Comparison of ENCODE assay signal across 8 cellular contexts in genomic region chr5:17218353-17219005, GRCh38. TPM values are rescaled to one million over a fixed set of nuclear protein-coding genes. Genes with fewer than 3 reads are reported as not detected.
DNase-seq lines count a peak whose midpoint lies in the region; TF ChIP-seq lines count a peak whose summit lies in the region.

No MANE protein-coding gene starts in this region.

- peaks cover 28% of the 10 kb centered on the region for H3K36me3 Mint-ChIP-seq in type B pancreatic cell

- no peaks in the 10 kb centered on the region for H3K9me3 Mint-ChIP-seq in type B pancreatic cell

- peak overlapping the region; percentile 42 for H3K4ac ChIP-seq in mesendoderm (ENCODE audit: low read depth, low read length)

- intact Hi-C loops in dorsolateral prefrontal cortex (cut with DNase I), result loop anchor here (5.0 kb wide), 5 partner anchors 184 to 1094 kb away; no protein-coding TSS in a partner anchor

- H2BK120ac ChIP-seq in mesendoderm (ENCODE audit: low read depth, low read length), result peak overlapping the region; percentile 39

- H2BK15ac ChIP-seq in mesendoderm (replicated peaks; ENCODE audit: low read depth), result no peak overlapping the region

- peak overlapping the region; percentile 98 for H3K4me3 Mint-ChIP-seq in type B pancreatic cell

- H3K27ac ChIP-seq in dorsolateral prefrontal cortex (peak overlapping the region in 58 of 59 donors; percentile 24 to 95 (median 84)), mesendoderm (ENCODE audit: low read depth, low read length) (peak overlapping the region; percentile 50)

- peaks cover 44% of the 10 kb centered on the region for H3K4me1 Mint-ChIP-seq in type B pancreatic cell (ENCODE audit: unreplicated experiment)

- peak overlapping the region; percentile 95 for H3K56ac ChIP-seq in mesendoderm (ENCODE audit: low read length)

- no peaks in the 10 kb centered on the region for H3K79me1 ChIP-seq in mesendoderm (ENCODE audit: low read length)

- H3K4me3 ChIP-seq in NT2/D1 (ENCODE audit: insufficient read length, low read depth) (peak overlapping the region; percentile 89), dorsolateral prefrontal cortex (peak overlapping the region; percentile 36 to 81 (median 69)), mesendoderm (ENCODE audit: low read length) (peak overlapping the region; percentile 71)

- H3K9ac ChIP-seq in NT2/D1 (ENCODE audit: insufficient read length, low read depth) (peak overlapping the region; percentile 90), mesendoderm (ENCODE audit: low read length) (peak overlapping the region; percentile 85)

- H3K23ac ChIP-seq in mesendoderm (ENCODE audit: low read length), result peak overlapping the region; percentile 32

- no peaks in the 10 kb centered on the region for H3K27me3 ChIP-seq in NT2/D1 (ENCODE audit: insufficient read depth, insufficient read length)
- H3K27me3 ChIP-seq in dorsolateral prefrontal cortex, result peaks cover 0 to 30% (median 0%) of the 10 kb centered on the region in 45 donors
- no peaks in the 10 kb centered on the region for H3K27me3 ChIP-seq in mesendoderm (ENCODE audit: insufficient read depth, low read length, poor library complexity)

- H4K8ac ChIP-seq in mesendoderm (ENCODE audit: low read depth, low read length), result peak overlapping the region; percentile 84

- CTCF ChIA-PET in HEK293T (lab: Yijun Ruan, JAX), result no interaction called here

- H3K79me2 ChIP-seq in mesendoderm (ENCODE audit: control insufficient read depth, insufficient read depth, low read length), result peaks cover 43% of the 10 kb centered on the region

- POLR2A ChIA-PET in HEK293T (lab: Yijun Ruan, JAX), result interaction anchor here (0.5 to 1.0 kb wide), 7 partner anchors 76 to 700 kb away, joined by 3 to 4 read pairs (median 3); no protein-coding TSS in a partner anchor

- peaks cover 13% of the 10 kb centered on the region for H3K36me3 ChIP-seq in NT2/D1 (ENCODE audit: insufficient read depth, insufficient read length, low read length)
- H3K36me3 ChIP-seq in mesendoderm (ENCODE audit: control insufficient read depth, insufficient read depth, low read length), result no peaks in the 10 kb centered on the region

- no peak for TF ChIP-seq CTCF in dorsolateral prefrontal cortex (IDR thresholded peaks at IDR 0.05 in 54 of 56, conservative IDR thresholded peaks at IDR 0.05 in 2 of 56; ENCODE audit: low read depth in 1 of 56, partially characterized antibody in 56 of 56)
- TF ChIP-seq CTCF in type B pancreatic cell (conservative IDR thresholded peaks at IDR 0.05), result no peak

- peak overlapping the region; percentile 100 for H3K18ac ChIP-seq in mesendoderm (ENCODE audit: low read length)

- peak overlapping the region; percentile 35 for H3K4me2 ChIP-seq in mesendoderm (ENCODE audit: low read length)

- no peaks in the 10 kb centered on the region for H3K9me3 ChIP-seq in NT2/D1 (ENCODE audit: insufficient read depth, low read length)

- H3K4me1 ChIP-seq in NT2/D1 (ENCODE audit: insufficient read depth, insufficient read length) (no peaks in the 10 kb centered on the region), mesendoderm (ENCODE audit: control insufficient read depth, low read depth, low read length) (peaks cover 4% of the 10 kb centered on the region)

- H2AK5ac ChIP-seq in mesendoderm (ENCODE audit: low read length), result no peak overlapping the region

- H2BK5ac ChIP-seq in mesendoderm (ENCODE audit: low read length), result peak overlapping the region; percentile 58

- no CpG with 5 or more reads among the region's 45 CpGs for WGBS in mesendoderm (ENCODE audit: extremely low coverage, insufficient coverage, low lambda C conversion rate)

- no peak overlapping the region for H4K5ac ChIP-seq in mesendoderm (ENCODE audit: low read length)

- peak overlapping the region; percentile 98 for H3K27ac Mint-ChIP-seq in type B pancreatic cell

- DNase-seq in NCI-H2107 (lab: John Stamatoyannopoulos, UW), result peak; percentile 63
- no peak for DNase-seq in NCI-H2107 treated with DMSO at 0.1 percent for 48 hours (lab: John Stamatoyannopoulos, UW; ENCODE audit: unreplicated experiment)
- DNase-seq in HEK293T (ENCODE audit: extremely low spot score), result peak; percentile 16
- no peak for DNase-seq in NT2/D1 (ENCODE audit: low read depth, low spot score)
- DNase-seq in dorsolateral prefrontal cortex, result peak in 3 of 10 donors; percentile 44 to 51 (median 46)
- DNase-seq in mesendoderm, result peak; percentile 55
- peak; percentile 72 for DNase-seq in type B pancreatic cell (ENCODE audit: extremely low spot score, unreplicated experiment)
- DNase-seq in NK-92 (lab: John Stamatoyannopoulos, UW; ENCODE audit: unreplicated experiment), result no peak

- no peaks in the 10 kb centered on the region for H3K27me3 Mint-ChIP-seq in type B pancreatic cell

TF ChIP-seq in HEK293T, 16 proteins besides CTCF, POLR2A, EP300 and RAD21:
- TF ChIP-seq L3MBTL2 (conservative IDR thresholded peaks at IDR 0.05) (no peak), CTBP1 (IDR thresholded peaks at IDR 0.05; ENCODE audit: borderline replicate concordance) (no peak), TARDBP (IDR thresholded peaks at IDR 0.05) (no peak), NFRKB (IDR thresholded peaks at IDR 0.05) (no peak), SUZ12 (IDR thresholded peaks at IDR 0.05) (no peak), ELF4 (IDR thresholded peaks at IDR 0.05) (no peak), FOXA1 (IDR thresholded peaks at IDR 0.05) (no peak), LEF1 (IDR thresholded peaks at IDR 0.05; ENCODE audit: borderline replicate concordance) (no peak), ARNT (IDR thresholded peaks at IDR 0.05) (no peak), FOXK2 (IDR thresholded peaks at IDR 0.05) (no peak), BHLHE40 (IDR thresholded peaks at IDR 0.05; ENCODE audit: borderline replicate concordance) (no peak), HDGF (IDR thresholded peaks at IDR 0.05; ENCODE audit: borderline replicate concordance) (no peak), FOXM1 (IDR thresholded peaks at IDR 0.05; ENCODE audit: borderline replicate concordance) (no peak)
- TF ChIP-seq, protein P1, sequence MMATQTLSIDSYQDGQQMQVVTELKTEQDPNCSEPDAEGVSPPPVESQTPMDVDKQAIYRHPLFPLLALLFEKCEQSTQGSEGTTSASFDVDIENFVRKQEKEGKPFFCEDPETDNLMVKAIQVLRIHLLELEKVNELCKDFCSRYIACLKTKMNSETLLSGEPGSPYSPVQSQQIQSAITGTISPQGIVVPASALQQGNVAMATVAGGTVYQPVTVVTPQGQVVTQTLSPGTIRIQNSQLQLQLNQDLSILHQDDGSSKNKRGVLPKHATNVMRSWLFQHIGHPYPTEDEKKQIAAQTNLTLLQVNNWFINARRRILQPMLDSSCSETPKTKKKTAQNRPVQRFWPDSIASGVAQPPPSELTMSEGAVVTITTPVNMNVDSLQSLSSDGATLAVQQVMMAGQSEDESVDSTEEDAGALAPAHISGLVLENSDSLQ (IDR thresholded peaks at IDR 0.05), result no peak

RNA-seq across cellular contexts. Expression of gene BASP1, which starts 1.0 kb away (rescaled TPM):
- total RNA-seq in dorsolateral prefrontal cortex (100 to 1,000 TPM; 118 to 514 (median 366) TPM), type B pancreatic cell (ENCODE audit: low replicate concordance) (131 and 197 TPM in 2 replicates)
- polyA plus RNA-seq in mesendoderm (2013, experiment 1 of 2), result 176 TPM
- polyA plus RNA-seq in mesendoderm (2013, experiment 2 of 2), result 185 TPM

Comparison
In these comparisons a context has a peak if more than half of its experiments do, and no peak if none do; other contexts are left out.
1. DNase-seq: peak in NCI-H2107 (single experiment), HEK293T (single experiment), mesendoderm (single experiment) and type B pancreatic cell (single experiment); none in NCI-H2107 treated with DMSO at 0.1 percent for 48 hours (single experiment), NT2/D1 (single experiment) and NK-92 (single experiment).
2. Peak in every context shown above with its lines, with median percentiles within 50 percentile points of each other: H3K4me3 ChIP-seq.